Comparison of ENCODE assay signal across 15 cellular contexts in genomic region chr6:170497845-170498281, GRCh38. TPM values are rescaled to one million over a fixed set of nuclear protein-coding genes. Genes with fewer than 3 reads are reported as not detected.
DNase-seq lines count a peak whose midpoint lies in the region; ATAC-seq and TF ChIP-seq lines count a peak whose summit lies in the region.
"Had no signal": no experiment of that assay in that cellular context is flagged by ENCODE, and none has a peak within 500 bp of the region (broad histone marks: within the 10 kb centered on the region; RNA-seq: fewer than 3 reads in every experiment).

No MANE protein-coding gene starts in this region.

- BruUV-seq in mammary epithelial cell (replicated peaks; lab: Mats Ljungman, UMichigan): no TSS peak
- BruUV-seq in MCF 10A (replicated peaks; lab: Mats Ljungman, UMichigan): no TSS peak

- intact Hi-C loops in mammary epithelial cell (cut with micrococcal nuclease): no loop called here
- intact Hi-C loops in MCF 10A (cut with micrococcal nuclease): no loop called here
- intact Hi-C loops in thyroid gland (cut with DNase I): no loop called here
- intact Hi-C loops in CD8-positive, alpha-beta T cell (cut with DNase I, micrococcal nuclease): no loop called here

- H3K4me3 ChIP-seq in mammary epithelial cell (replicated peaks in 1 of 3; ENCODE audit: insufficient read depth in 1 of 3, low read depth in 2 of 3, low read length in 3 of 3) (no peak overlapping the region), thyroid gland (replicated peaks in 1 of 3) (no peak overlapping the region)
- H3K4me3 ChIP-seq in CD8-positive, alpha-beta T cell (ENCODE audit: low read depth, low read length): no peak overlapping the region
- H3K4me3 ChIP-seq: psoas muscle had no signal

- CTCF ChIA-PET in mammary epithelial cell (lab: Charles Lee; ENCODE audit: low non-redundant PET): no interaction called here
- CTCF ChIA-PET in MCF 10A (lab: Yijun Ruan, JAX): no interaction called here
- CTCF ChIA-PET in CD8-positive, alpha-beta T cell (lab: Charles Lee): no interaction called here

- peaks cover 31% of the 10 kb centered on the region for H3K9me3 Mint-ChIP-seq in MCF 10A (ENCODE audit: unreplicated experiment)
- H3K9me3 Mint-ChIP-seq in glutamatergic neuron (ENCODE audit: unreplicated experiment): peaks cover 17% of the 10 kb centered on the region
- peaks cover 11% of the 10 kb centered on the region for H3K9me3 Mint-ChIP-seq in CD8-positive, alpha-beta T cell

- H3K27me3 ChIP-seq in mammary epithelial cell (ENCODE audit: insufficient read depth, low read length) (no peaks in the 10 kb centered on the region), thyroid gland (no peaks in the 10 kb centered on the region)
- H3K27me3 ChIP-seq in CD8-positive, alpha-beta T cell (ENCODE audit: insufficient read depth, low read length): peaks cover 4% of the 10 kb centered on the region

- no peak overlapping the region for H3K27ac Mint-ChIP-seq in MCF 10A (ENCODE audit: low read depth, unreplicated experiment)
- peak overlapping the region; percentile 33 for H3K27ac Mint-ChIP-seq in glutamatergic neuron (ENCODE audit: unreplicated experiment)
- no peak overlapping the region for H3K27ac Mint-ChIP-seq in CD8-positive, alpha-beta T cell
- H3K27ac Mint-ChIP-seq: mesothelial cell of epicardium had no signal

- in situ Hi-C loops in mammary epithelial cell (cut with MboI; ENCODE audit: low sequenced_read_pairs in 2 of 2) (no loop called here), KBM-7 (cut with MboI; ENCODE audit: low pct_unique_long_range_greater_than_20kb, low sequenced_read_pairs) (no loop called here)

- TF ChIP-seq CTCF in mammary epithelial cell (conservative IDR thresholded peaks at IDR 0.05 in 1 of 2, IDR thresholded peaks at IDR 0.05 in 1 of 2; ENCODE audit: extremely low read depth in 1 of 2, insufficient read depth in 1 of 2, low read depth in 1 of 2, low read length in 2 of 2) (no peak), MCF 10A (IDR thresholded peaks at IDR 0.05; ENCODE audit: unreplicated experiment) (no peak), glutamatergic neuron (IDR thresholded peaks at IDR 0.05; ENCODE audit: partially characterized antibody, unreplicated experiment) (no peak), thyroid gland (IDR thresholded peaks at IDR 0.05) (no peak)
- TF ChIP-seq CTCF in CD8-positive, alpha-beta T cell (IDR thresholded peaks at IDR 0.05): no peak

- H3K36me3 Mint-ChIP-seq in MCF 10A (ENCODE audit: insufficient read depth, unreplicated experiment) (no peaks in the 10 kb centered on the region), glutamatergic neuron (ENCODE audit: unreplicated experiment) (peaks cover 24% of the 10 kb centered on the region)
- H3K36me3 Mint-ChIP-seq in CD8-positive, alpha-beta T cell: no peaks in the 10 kb centered on the region
- H3K36me3 Mint-ChIP-seq: mesothelial cell of epicardium had no signal

- H3K27me3 Mint-ChIP-seq in MCF 10A (ENCODE audit: insufficient read depth, unreplicated experiment) (peaks cover 72% of the 10 kb centered on the region), glutamatergic neuron (ENCODE audit: unreplicated experiment) (peaks cover 18% of the 10 kb centered on the region)
- peaks cover 54% of the 10 kb centered on the region for H3K27me3 Mint-ChIP-seq in CD8-positive, alpha-beta T cell (ENCODE audit: low read depth)

- H3K9me3 ChIP-seq in mammary epithelial cell (replicated peaks; ENCODE audit: insufficient read depth, low read length) (no peaks in the 10 kb centered on the region), thyroid gland (no peaks in the 10 kb centered on the region)
- no peaks in the 10 kb centered on the region for H3K9me3 ChIP-seq in CD8-positive, alpha-beta T cell (ENCODE audit: low read length)
- H3K9me3 ChIP-seq: psoas muscle had no signal

- H3K36me3 ChIP-seq in mammary epithelial cell (ENCODE audit: insufficient read depth, low read length): no peaks in the 10 kb centered on the region
- no peaks in the 10 kb centered on the region for H3K36me3 ChIP-seq in thyroid gland
- H3K36me3 ChIP-seq in CD8-positive, alpha-beta T cell (ENCODE audit: insufficient read depth, low read length): no peaks in the 10 kb centered on the region

- no peak overlapping the region for H3K27ac ChIP-seq in mammary epithelial cell (ENCODE audit: insufficient read depth, low read depth, low read length)
- no peak overlapping the region for H3K27ac ChIP-seq in thyroid gland
- H3K27ac ChIP-seq in CD8-positive, alpha-beta T cell (ENCODE audit: low read depth, low read length): no peak overlapping the region
- H3K27ac ChIP-seq: psoas muscle had no signal

- H3K79me2 ChIP-seq in mammary epithelial cell (ENCODE audit: insufficient read depth, low read length): no peaks in the 10 kb centered on the region

- H4K20me1 ChIP-seq in mammary epithelial cell (ENCODE audit: insufficient read depth, low read length): no peaks in the 10 kb centered on the region

- POLR2A ChIA-PET in MCF 10A (lab: Yijun Ruan, JAX): no interaction called here
- POLR2A ChIA-PET in CD8-positive, alpha-beta T cell (lab: Charles Lee): no interaction called here

- no peak for ATAC-seq in CD8-positive, alpha-beta T cell

- H3K4me2 ChIP-seq in mammary epithelial cell (ENCODE audit: insufficient read depth, low read depth, low read length): no peak overlapping the region

- H3K4me1 ChIP-seq in mammary epithelial cell (ENCODE audit: insufficient read depth, low read length) (no peaks in the 10 kb centered on the region), thyroid gland (peaks cover 0 to 6% of the 10 kb centered on the region in 2 donors)
- no peaks in the 10 kb centered on the region for H3K4me1 ChIP-seq in CD8-positive, alpha-beta T cell (ENCODE audit: insufficient read depth, low read length)
- H3K4me1 ChIP-seq: psoas muscle had no signal

- H3K9ac ChIP-seq in mammary epithelial cell (ENCODE audit: insufficient read depth, low read length): no peak overlapping the region

- TF ChIP-seq POLR2A in thyroid gland (IDR thresholded peaks at IDR 0.05): no peak

- no peak overlapping the region for H3K4me3 Mint-ChIP-seq in MCF 10A (ENCODE audit: unreplicated experiment)
- no peak overlapping the region for H3K4me3 Mint-ChIP-seq in glutamatergic neuron (ENCODE audit: unreplicated experiment)
- H3K4me3 Mint-ChIP-seq in CD8-positive, alpha-beta T cell: no peak overlapping the region
- H3K4me3 Mint-ChIP-seq: mesothelial cell of epicardium had no signal

- 10% methylated on average over 4 of the region's 4 CpGs for WGBS in mammary epithelial cell (ENCODE audit: low coverage, missing lambda C conversion rate)
- 21 to 35% methylated on average over 4 of the region's 4 CpGs for WGBS in thyroid gland, 2 donors

- H3K4me1 Mint-ChIP-seq in MCF 10A (ENCODE audit: insufficient read depth, unreplicated experiment): no peaks in the 10 kb centered on the region
- H3K4me1 Mint-ChIP-seq in glutamatergic neuron (ENCODE audit: low read depth, unreplicated experiment): peaks cover 11% of the 10 kb centered on the region
- H3K4me1 Mint-ChIP-seq in CD8-positive, alpha-beta T cell (ENCODE audit: low read depth): no peaks in the 10 kb centered on the region

- DNase-seq in mammary epithelial cell: peak; percentile 25
- DNase-seq in MCF 10A (ENCODE audit: unreplicated experiment): no peak
- DNase-seq in NCI-H748 (lab: John Stamatoyannopoulos, UW; ENCODE audit: unreplicated experiment): peak; percentile 94
- no peak for DNase-seq in glutamatergic neuron
- DNase-seq in thyroid gland: peak; percentile 8 to 23
- no peak for DNase-seq in KBM-7
- DNase-seq in NOMO-1 (lab: John Stamatoyannopoulos, UW; ENCODE audit: unreplicated experiment in 2 of 2): no peak
- DNase-seq in CD8-positive, alpha-beta T cell: no peak
- DNase-seq: activated CD8-positive, alpha-beta memory T cell treated with anti-CD3 and anti-CD28 coated beads, Interleukin-2, amount 50 U/mL, for 48 hours; dermis blood vessel endothelial cell; Karpas-422; NCI-H526 treated with DMSO at 0.1 percent for 48 hours; psoas muscle; stimulated activated CD4-positive, alpha-beta T cell treated with anti-CD3 and anti-CD28 coated beads, Interleukin-2, amount 100 ng/mL, for 24 hours had no signal

- peak overlapping the region; percentile 2 for H2AFZ ChIP-seq in mammary epithelial cell (ENCODE audit: low read depth, low read length)

- dilution Hi-C loops in mammary epithelial cell (cut with HindIII; ENCODE audit: low sequenced_read_pairs): no loop called here

RNA-seq across cellular contexts. Expression of gene PSMB1, which starts 55.2 kb away (rescaled TPM):
- 100 to 1,000 TPM; 180 to 230 TPM for total RNA-seq in mammary epithelial cell
- polyA plus RNA-seq in mammary epithelial cell: 442 TPM
- 154 TPM for polyA minus RNA-seq in mammary epithelial cell
- 144 and 161 TPM in 2 replicates for total RNA-seq in MCF 10A (2022)
- 149 TPM for total RNA-seq in glutamatergic neuron (ENCODE audit: unreplicated experiment)
- 100 to 1,000 TPM; 227 to 320 (median 275) TPM for total RNA-seq in thyroid gland
- 100 to 1,000 TPM; 108 to 115 TPM for total RNA-seq in CD8-positive, alpha-beta T cell

RNA-seq across cellular contexts. Expression of gene TBP, which starts 56.3 kb away (rescaled TPM):
- total RNA-seq in mammary epithelial cell (10 to 100 TPM; 16.8 to 18.7 TPM), MCF 10A (2022) (15.8 and 20.7 TPM in 2 replicates), glutamatergic neuron (ENCODE audit: unreplicated experiment) (19.9 TPM), thyroid gland (10 to 100 TPM; 16.4 to 23.0 (median 19.1) TPM)
- polyA plus RNA-seq in mammary epithelial cell: 17.4 TPM
- polyA minus RNA-seq in mammary epithelial cell: 12.0 TPM
- 10 to 100 TPM; 13.8 to 13.9 TPM for total RNA-seq in CD8-positive, alpha-beta T cell

Comparison
In these comparisons a context has a peak if more than half of its experiments do, and no peak if none do; other contexts are left out.
1. DNase-seq: peak in mammary epithelial cell (single experiment), NCI-H748 (single experiment) and thyroid gland (2 of 2); none in MCF 10A (single experiment), glutamatergic neuron (single experiment), KBM-7 (single experiment), NOMO-1 (0 of 2) and CD8-positive, alpha-beta T cell (0 of 7).